Comparison of ENCODE assay signal across 9 cellular contexts in genomic region chr22:39317756-39318506, GRCh38. TPM values are rescaled to one million over a fixed set of nuclear protein-coding genes. Genes with fewer than 3 reads are reported as not detected.
DNase-seq lines count a peak whose midpoint lies in the region; ATAC-seq and TF ChIP-seq lines count a peak whose summit lies in the region.
"Had no signal": no experiment of that assay in that cellular context is flagged by ENCODE, and none has a peak within 500 bp of the region (broad histone marks: within the 10 kb centered on the region; RNA-seq: fewer than 3 reads in every experiment).

No MANE protein-coding gene starts in this region.

- peak overlapping the region; percentile 95 for H3K9ac ChIP-seq in SK-N-SH

- TF ChIP-seq CTCF in SK-N-SH (IDR thresholded peaks at IDR 0.05), result no peak

- H3K4me3 ChIP-seq in SK-N-SH (ENCODE audit: low read depth in 2 of 2, low read length in 1 of 2), result peak overlapping the region; percentile 66 to 79
- H3K4me3 ChIP-seq in iPS-18c (ENCODE audit: insufficient read depth, low read depth, low read length), result peak overlapping the region; percentile 77

- H3F3A ChIP-seq in SK-N-SH (replicated peaks; ENCODE audit: insufficient read depth), result peaks cover 34% of the 10 kb centered on the region

- H3K27ac ChIP-seq in SK-N-SH (ENCODE audit: low read depth in 2 of 2, low read length in 1 of 2), result peak overlapping the region in 1 of 2 experiments; percentile 79; a peak in 2 of 4 replicates

- H3K79me2 ChIP-seq in SK-N-SH (ENCODE audit: insufficient read depth), result peaks cover 44% of the 10 kb centered on the region

- H3K36me3 Mint-ChIP-seq in activated CD8-positive, alpha-beta T cell treated with anti-CD3 and anti-CD28 coated beads, Interleukin-2, amount 10 ng/mL, durations not matched to agents 7 days and 5 days (ENCODE audit: low read depth), result peaks cover 66% of the 10 kb centered on the region

- CTCF ChIA-PET in SK-N-SH (lab: Yijun Ruan, JAX), result interaction anchor here (1.0 to 4.7 kb wide), 9 partner anchors 8 to 156 kb away, joined by 3 to 15 read pairs (median 5); no protein-coding TSS in a partner anchor
- CTCF ChIA-PET in activated CD8-positive, alpha-beta T cell treated with anti-CD3 and anti-CD28 coated beads, Interleukin-2, amount 10 ng/mL, durations not matched to agents 7 days and 5 days (lab: Charles Lee), result interaction anchor here (0.7 to 7.1 kb wide), 26 partner anchors 8 to 549 kb away, joined by 3 to 142 read pairs (median 6); partner anchors contain the start of genes APOBEC3G, CBX6 and TAB1

- ATAC-seq in SK-N-SH treated with all-trans-retinoic acid at 6 μM for 48 hours (no peak), GM21529 (IDR thresholded peaks at IDR 0.05; ENCODE audit: unreplicated experiment) (no peak)
- no peak for ATAC-seq in activated CD8-positive, alpha-beta T cell treated with anti-CD3 and anti-CD28 coated beads, Interleukin-2, amount 10 ng/mL, durations not matched to agents 7 days and 5 days

- no peak for TF ChIP-seq EP300 in SK-N-SH (IDR thresholded peaks at IDR 0.05; ENCODE audit: borderline replicate concordance in 1 of 2, low read depth in 1 of 2, low read length in 1 of 2)

- H3K27me3 ChIP-seq in SK-N-SH (ENCODE audit: insufficient read depth), result no peaks in the 10 kb centered on the region

- H3K4me3 Mint-ChIP-seq in activated CD8-positive, alpha-beta T cell treated with anti-CD3 and anti-CD28 coated beads, Interleukin-2, amount 10 ng/mL, durations not matched to agents 7 days and 5 days, result peak overlapping the region; percentile 100

- H3K4me2 ChIP-seq in SK-N-SH, result peak overlapping the region; percentile 84

- H3K36me3 ChIP-seq in SK-N-SH (replicated peaks in 1 of 2; ENCODE audit: control insufficient read depth in 1 of 2, insufficient read depth in 2 of 2, low read length in 1 of 2), result peaks cover 31 to 44% of the 10 kb centered on the region in 2 experiments

- no peaks in the 10 kb centered on the region for H3K9me3 Mint-ChIP-seq in activated CD8-positive, alpha-beta T cell treated with anti-CD3 and anti-CD28 coated beads, Interleukin-2, amount 10 ng/mL, durations not matched to agents 7 days and 5 days (ENCODE audit: insufficient read depth)

- peaks cover 53% of the 10 kb centered on the region for H3K4me1 Mint-ChIP-seq in activated CD8-positive, alpha-beta T cell treated with anti-CD3 and anti-CD28 coated beads, Interleukin-2, amount 10 ng/mL, durations not matched to agents 7 days and 5 days (ENCODE audit: low read depth)

- peaks cover 12 to 26% of the 10 kb centered on the region in 2 experiments; a peak in 2 of 4 replicates for H3K4me1 ChIP-seq in SK-N-SH (ENCODE audit: control insufficient read depth in 1 of 2, insufficient read depth in 2 of 2, low read depth in 1 of 2, low read length in 1 of 2)

- H2AFZ ChIP-seq in SK-N-SH (ENCODE audit: low read depth), result no peak overlapping the region

- peaks cover 61% of the 10 kb centered on the region for H4K20me1 ChIP-seq in SK-N-SH (ENCODE audit: insufficient read depth)

- no peaks in the 10 kb centered on the region for H3K27me3 Mint-ChIP-seq in activated CD8-positive, alpha-beta T cell treated with anti-CD3 and anti-CD28 coated beads, Interleukin-2, amount 10 ng/mL, durations not matched to agents 7 days and 5 days (ENCODE audit: low read depth)

- H3K27ac Mint-ChIP-seq in activated CD8-positive, alpha-beta T cell treated with anti-CD3 and anti-CD28 coated beads, Interleukin-2, amount 10 ng/mL, durations not matched to agents 7 days and 5 days, result peak overlapping the region; percentile 99

- DNase-seq in SK-N-SH (no peak), stromal cell of bone marrow (ENCODE audit: low read depth) (peak; percentile 39), NCI-H1417 (lab: John Stamatoyannopoulos, UW) (no peak)
- no peak for DNase-seq in activated CD8-positive, alpha-beta T cell treated with anti-CD3 and anti-CD28 coated beads, Interleukin-2, amount 10 ng/mL, durations not matched to agents 7 days and 5 days
- no peak for DNase-seq in activated effector memory CD4-positive, alpha-beta T cell treated with anti-CD3 and anti-CD28 coated beads, Interleukin-2, amount 50 U/mL, for 16 hours
- DNase-seq: DMS153 had no signal

- WGBS in SK-N-SH (ENCODE audit: low lambda C conversion rate), result 2% methylated on average over 8 of the region's 9 CpGs

- no peaks in the 10 kb centered on the region for H3K9me3 ChIP-seq in SK-N-SH
- no peaks in the 10 kb centered on the region for H3K9me3 ChIP-seq in iPS-18c (ENCODE audit: control insufficient read depth, insufficient read depth, low read length)

- POLR2A ChIA-PET in SK-N-SH (lab: Yijun Ruan, JAX), result interaction anchor here (0.5 to 2.6 kb wide), 9 partner anchors 14 to 184 kb away, joined by 3 to 19 read pairs (median 4); partner anchors contain the start of genes CBX7, MIEF1 and TAB1
- POLR2A ChIA-PET in activated CD8-positive, alpha-beta T cell treated with anti-CD3 and anti-CD28 coated beads, Interleukin-2, amount 10 ng/mL, durations not matched to agents 7 days and 5 days (lab: Charles Lee), result interaction anchor here (0.6 to 6.4 kb wide), 29 partner anchors 8 to 726 kb away, joined by 3 to 63 read pairs (median 5); partner anchors contain the start of genes ATF4, CBX7, MIEF1 and TAB1

- no peaks in the 10 kb centered on the region for H3K9me2 ChIP-seq in SK-N-SH

- TF ChIP-seq RAD21 in SK-N-SH (IDR thresholded peaks at IDR 0.05; ENCODE audit: low read length), result no peak

TF ChIP-seq in SK-N-SH, 30 proteins besides CTCF, POLR2A, EP300 and RAD21 (continues in another document):
- no peak for TF ChIP-seq NFIC (IDR thresholded peaks at IDR 0.05; ENCODE audit: borderline replicate concordance)
- TF ChIP-seq EZH2phosphoT487 (IDR thresholded peaks at IDR 0.05; ENCODE audit: borderline replicate concordance, low read depth), result no peak
- no peak for TF ChIP-seq SMC3 (IDR thresholded peaks at IDR 0.05; ENCODE audit: low read depth, low read length)
- no peak for TF ChIP-seq ZBTB33 (IDR thresholded peaks at IDR 0.05; ENCODE audit: borderline replicate concordance, low read depth)
- TF ChIP-seq ELF1 (IDR thresholded peaks at IDR 0.05), result no peak

TF ChIP-seq in SK-N-SH treated with all-trans-retinoic acid at 6 μM for 48 hours, 23 proteins besides CTCF, POLR2A, EP300 and RAD21 (continues in another document):
- no peak for TF ChIP-seq TCF4 (CRISPR knock-in tag; IDR thresholded peaks at IDR 0.05; ENCODE audit: borderline replicate concordance)
- TF ChIP-seq CSDC2 (CRISPR knock-in tag; IDR thresholded peaks at IDR 0.05), result no peak
- no peak for TF ChIP-seq POU6F1 (CRISPR knock-in tag; IDR thresholded peaks at IDR 0.05; ENCODE audit: borderline replicate concordance, low read depth)
- TF ChIP-seq OSR1 (CRISPR knock-in tag; IDR thresholded peaks at IDR 0.05), result no peak
- TF ChIP-seq BACH2 (CRISPR knock-in tag; IDR thresholded peaks at IDR 0.05; ENCODE audit: borderline replicate concordance), result no peak
- TF ChIP-seq PPARA (CRISPR knock-in tag; IDR thresholded peaks at IDR 0.05; ENCODE audit: borderline replicate concordance), result no peak
- TF ChIP-seq ZNF565 (CRISPR knock-in tag; conservative IDR thresholded peaks at IDR 0.05; ENCODE audit: low read depth), result no peak
- TF ChIP-seq ZC3H10 (CRISPR knock-in tag; IDR thresholded peaks at IDR 0.05), result no peak
- TF ChIP-seq ZFP3 (CRISPR knock-in tag; IDR thresholded peaks at IDR 0.05), result no peak
- no peak for TF ChIP-seq CREB5 (CRISPR knock-in tag; IDR thresholded peaks at IDR 0.05; ENCODE audit: low read depth)
- TF ChIP-seq RARB (CRISPR knock-in tag; IDR thresholded peaks at IDR 0.05), result no peak
- TF ChIP-seq ARNTL (CRISPR knock-in tag; IDR thresholded peaks at IDR 0.05; ENCODE audit: borderline replicate concordance, low read depth), result no peak

RNA-seq across cellular contexts. Expression of gene RPL3, which starts 1.5 kb away (rescaled TPM):
- polyA plus RNA-seq in SK-N-SH (2012; rRNA removed), result 4,089 and 4,976 TPM in 2 replicates
- 3,345 and 4,370 TPM in 2 replicates for polyA plus RNA-seq in SK-N-SH (2012; cell fraction: cytosol; rRNA removed)
- 1,624 and 1,631 TPM in 2 replicates for polyA plus RNA-seq in SK-N-SH (2012; cell fraction: nucleus; rRNA removed)
- total RNA-seq in activated CD8-positive, alpha-beta T cell treated with anti-CD3 and anti-CD28 coated beads, Interleukin-2, amount 10 ng/mL, durations not matched to agents 7 days and 5 days, result 1,000 to 10,000 TPM; 1,693 to 1,717 TPM

RNA-seq across cellular contexts. Expression of gene SYNGR1, which starts 31.9 kb away (rescaled TPM):
- polyA plus RNA-seq in SK-N-SH (2012; rRNA removed), result 18.1 and 18.7 TPM in 2 replicates
- polyA plus RNA-seq in SK-N-SH (2012; cell fraction: cytosol; rRNA removed), result 6.5 and 12.2 TPM in 2 replicates
- polyA plus RNA-seq in SK-N-SH (2012; cell fraction: nucleus; rRNA removed), result 29.3 and 35.7 TPM in 2 replicates
- under 1 TPM; 0.24 to 0.37 TPM for total RNA-seq in activated CD8-positive, alpha-beta T cell treated with anti-CD3 and anti-CD28 coated beads, Interleukin-2, amount 10 ng/mL, durations not matched to agents 7 days and 5 days
